In the genomic region with DNA sequence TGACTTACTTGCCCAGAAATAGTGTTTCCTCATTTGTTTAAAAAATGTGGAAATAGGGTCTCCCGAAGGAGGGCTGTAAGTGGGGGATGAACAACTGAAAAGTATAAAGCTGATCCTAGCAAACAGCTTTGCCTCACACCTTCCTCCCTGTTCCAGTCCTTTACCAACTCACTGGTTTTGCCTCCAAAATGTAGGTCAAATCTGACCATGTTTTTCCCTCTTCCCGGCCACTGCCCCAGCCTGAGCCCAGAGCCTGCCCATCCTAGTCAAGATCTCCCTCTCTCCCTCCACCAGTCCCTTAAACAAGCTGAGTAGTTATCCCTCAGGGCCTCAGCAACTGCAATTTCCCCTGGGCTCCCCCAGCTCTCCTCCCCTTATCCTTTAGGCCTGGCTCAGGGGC, we compare ENCODE assay signal across 19 cellular contexts.
DNase-seq lines count a peak whose midpoint lies in the region; ATAC-seq and TF ChIP-seq lines count a peak whose summit lies in the region.
"Had no signal": no experiment of that assay in that cellular context is flagged by ENCODE, and none has a peak within 500 bp of the region (broad histone marks: within the 10 kb centered on the region; RNA-seq: fewer than 3 reads in every experiment).

No MANE protein-coding gene starts in this region.

- 95 to 98% methylated on average over 2 of the region's 2 CpGs for WGBS in sigmoid colon, 2 donors

- H3K4me3 ChIP-seq in Panc1 (ENCODE audit: low read depth in 2 of 2, low read length in 2 of 2) (no peak overlapping the region), sigmoid colon (no peak overlapping the region), upper lobe of right lung (no peak overlapping the region)
- H3K4me3 ChIP-seq: left ventricle myocardium inferior, mucosa of descending colon, right atrium auricular region had no signal

- H3K36me3 ChIP-seq in Panc1 (ENCODE audit: control insufficient read depth, insufficient read depth, low read length): no peaks in the 10 kb centered on the region
- H3K36me3 ChIP-seq in sigmoid colon: no peaks in the 10 kb centered on the region
- peaks cover 17% of the 10 kb centered on the region for H3K36me3 ChIP-seq in upper lobe of right lung

- H3K27ac Mint-ChIP-seq in activated naive CD4-positive, alpha-beta T cell treated with anti-CD3 and anti-CD28 coated beads, Interleukin-2, amount 10 ng/mL, durations not matched to agents 7 days and 5 days: peak overlapping the region; percentile 1

- H3K9me3 Mint-ChIP-seq in activated naive CD4-positive, alpha-beta T cell treated with anti-CD3 and anti-CD28 coated beads, Interleukin-2, amount 10 ng/mL, durations not matched to agents 7 days and 5 days: no peaks in the 10 kb centered on the region

- POLR2A ChIA-PET in Panc1 (lab: Charles Lee): interaction anchor here (0.5 to 0.7 kb wide), 2 partner anchors 78 to 122 kb away, joined by 3 read pairs; no protein-coding TSS in a partner anchor

- in situ Hi-C loops in Panc1 (cut with HindIII; ENCODE audit: low pct_unique_long_range_greater_than_20kb, low sequenced_read_pairs): no loop called here

- peaks cover 41% of the 10 kb centered on the region for H3K36me3 Mint-ChIP-seq in activated naive CD4-positive, alpha-beta T cell treated with anti-CD3 and anti-CD28 coated beads, Interleukin-2, amount 10 ng/mL, durations not matched to agents 7 days and 5 days

- BruUV-seq in Panc1 (replicated peaks; lab: Mats Ljungman, UMichigan): TSS peak; percentile 62

- H3K27me3 ChIP-seq in Panc1 (ENCODE audit: control insufficient read depth, insufficient read depth, low read length): no peaks in the 10 kb centered on the region
- H3K27me3 ChIP-seq in sigmoid colon: no peaks in the 10 kb centered on the region
- no peaks in the 10 kb centered on the region for H3K27me3 ChIP-seq in upper lobe of right lung
- H3K27me3 ChIP-seq: right atrium auricular region had no signal

- H3K27me3 Mint-ChIP-seq in activated naive CD4-positive, alpha-beta T cell treated with anti-CD3 and anti-CD28 coated beads, Interleukin-2, amount 10 ng/mL, durations not matched to agents 7 days and 5 days: no peaks in the 10 kb centered on the region

- TF ChIP-seq EP300 in sigmoid colon (IDR thresholded peaks at IDR 0.05): no peak

- H3K4me3 Mint-ChIP-seq in activated naive CD4-positive, alpha-beta T cell treated with anti-CD3 and anti-CD28 coated beads, Interleukin-2, amount 10 ng/mL, durations not matched to agents 7 days and 5 days: no peak overlapping the region

- peaks cover 2% of the 10 kb centered on the region for H3K4me1 Mint-ChIP-seq in activated naive CD4-positive, alpha-beta T cell treated with anti-CD3 and anti-CD28 coated beads, Interleukin-2, amount 10 ng/mL, durations not matched to agents 7 days and 5 days

- TF ChIP-seq POLR2A in sigmoid colon (IDR thresholded peaks at IDR 0.05): no peak

- CTCF ChIA-PET in activated naive CD4-positive, alpha-beta T cell treated with anti-CD3 and anti-CD28 coated beads, Interleukin-2, amount 10 ng/mL, durations not matched to agents 7 days and 5 days (lab: Charles Lee): interaction anchor here (1.4 kb wide), 1 partner anchor 9 kb away, joined by 3 read pairs; no protein-coding TSS in a partner anchor
- CTCF ChIA-PET in Panc1 (lab: Charles Lee): no interaction called here

- ATAC-seq in Panc1 (no peak), upper lobe of right lung (no peak)
- ATAC-seq: mucosa of descending colon had no signal

- H3K4me1 ChIP-seq in Panc1 (ENCODE audit: control insufficient read depth, insufficient read depth, low read length) (no peaks in the 10 kb centered on the region), sigmoid colon (peaks cover 0 to 16% (median 6%) of the 10 kb centered on the region in 4 donors), upper lobe of right lung (no peaks in the 10 kb centered on the region)

- no peak overlapping the region for H3K27ac ChIP-seq in Panc1 (ENCODE audit: low read length)
- no peak overlapping the region for H3K27ac ChIP-seq in sigmoid colon
- H3K27ac ChIP-seq in upper lobe of right lung: no peak overlapping the region
- H3K27ac ChIP-seq: C4-2B, HL-60, left ventricle myocardium inferior, right atrium auricular region had no signal

- H3K9me3 ChIP-seq in Panc1 (ENCODE audit: control insufficient read depth, insufficient read depth, low read depth, low read length) (no peaks in the 10 kb centered on the region), sigmoid colon (no peaks in the 10 kb centered on the region), upper lobe of right lung (no peaks in the 10 kb centered on the region)
- H3K9me3 ChIP-seq: left ventricle myocardium inferior, mucosa of descending colon, right atrium auricular region had no signal

- intact Hi-C loops in Panc1 (cut with micrococcal nuclease; ENCODE audit: unreplicated experiment): no loop called here
- intact Hi-C loops in sigmoid colon (cut with DNase I): no loop called here
- intact Hi-C loops in upper lobe of right lung (cut with DNase I): no loop called here

- TF ChIP-seq CTCF in Panc1 (IDR thresholded peaks at IDR 0.05) (no peak), sigmoid colon (IDR thresholded peaks at IDR 0.05) (no peak), upper lobe of right lung (IDR thresholded peaks at IDR 0.05) (no peak)

- DNase-seq in activated naive CD4-positive, alpha-beta T cell treated with anti-CD3 and anti-CD28 coated beads, Interleukin-2, amount 10 ng/mL, durations not matched to agents 7 days and 5 days: no peak
- DNase-seq in activated naive CD4-positive, alpha-beta T cell treated with anti-CD3 and anti-CD28 coated beads, Interleukin-2, amount 50 U/mL, for 16 hours: no peak
- DNase-seq in Panc1 (ENCODE audit: low read depth, low spot score): no peak
- peak; percentile 56 for DNase-seq in cerebellar cortex (ENCODE audit: low spot score)
- peak; percentile 54 for DNase-seq in sigmoid colon
- no peak for DNase-seq in upper lobe of right lung
- no peak for DNase-seq in NCI-H526 (lab: John Stamatoyannopoulos, UW)
- no peak for DNase-seq in NCI-H187 (lab: John Stamatoyannopoulos, UW)
- DNase-seq: DMS53; head of caudate nucleus; left ventricle myocardium inferior; mucosa of descending colon; NCI-H1694; NCI-H345; NK-92 treated with Interleukin-12 subunit alpha and Interleukin-12 subunit beta, amount 100 ng/mL, for 24 hours; RPMI8226 had no signal

Comparison
In these comparisons a context has a peak if more than half of its experiments do, and no peak if none do; other contexts are left out.
1. DNase-seq: peak in cerebellar cortex (single experiment) and sigmoid colon (single experiment); none in activated naive CD4-positive, alpha-beta T cell treated with anti-CD3 and anti-CD28 coated beads, Interleukin-2, amount 10 ng/mL, durations not matched to agents 7 days and 5 days (single experiment), activated naive CD4-positive, alpha-beta T cell treated with anti-CD3 and anti-CD28 coated beads, Interleukin-2, amount 50 U/mL, for 16 hours (single experiment), Panc1 (single experiment), upper lobe of right lung (single experiment), NCI-H526 (0 of 2) and NCI-H187 (0 of 2).